In the genomic region with DNA sequence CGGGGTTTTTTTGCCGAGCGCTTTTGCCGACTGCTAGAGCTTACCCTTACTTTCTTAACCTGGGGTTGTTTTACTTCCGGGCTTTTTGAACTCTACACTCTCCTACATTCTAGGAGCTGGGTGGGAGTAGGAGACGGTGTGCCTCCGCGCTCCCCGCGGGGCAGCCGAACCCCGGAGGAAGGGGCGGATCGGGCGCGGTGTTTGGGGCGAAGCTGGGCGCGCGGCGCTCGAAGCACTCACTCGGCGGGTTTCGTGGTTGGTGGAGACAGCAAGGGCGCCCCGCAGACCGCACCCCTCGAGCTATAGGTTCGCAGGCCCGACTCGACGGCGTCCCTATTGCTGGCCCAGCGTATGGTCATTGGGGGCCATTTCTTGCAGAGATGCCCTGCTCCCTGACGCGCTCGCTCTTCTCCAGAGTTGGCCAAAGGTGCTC, we compare ENCODE assay signal across 8 cellular contexts.
DNase-seq lines count a peak whose midpoint lies in the region; ATAC-seq lines count a peak whose summit lies in the region.

No MANE protein-coding gene starts in this region.

- DNase-seq in AG08395 (ENCODE audit: low spot score) = peak; percentile 70
- peak; percentile 90 for DNase-seq in NCI-H510A treated with DMSO at 0.1 percent for 48 hours (lab: John Stamatoyannopoulos, UW)
- DNase-seq in activated CD4-positive, alpha-beta T cell treated with anti-CD3 and anti-CD28 coated beads, Interleukin-2, amount 50 U/mL, for 48 hours = peak; percentile 73 to 76
- DNase-seq in effector memory CD4-positive, alpha-beta T cell = peak in 2 of 3 donors; percentile 52 to 58
- DNase-seq in midbrain (lab: John Stamatoyannopoulos, UW) = peak; percentile 78
- DNase-seq in stimulated activated CD8-positive, alpha-beta memory T cell treated with anti-CD3 and anti-CD28 coated beads, Interleukin-7, amount 100 ng/mL, for 24 hours (ENCODE audit: low read depth) = peak; percentile 42

- peaks cover 13% of the 10 kb centered on the region for H3K36me3 ChIP-seq in effector memory CD4-positive, alpha-beta T cell (ENCODE audit: control insufficient read depth, insufficient read depth, low read length)

- peak; percentile 54 for ATAC-seq in GM18870 (IDR thresholded peaks at IDR 0.05; ENCODE audit: unreplicated experiment)
- ATAC-seq in HG03066 (IDR thresholded peaks at IDR 0.05; ENCODE audit: low read depth, unreplicated experiment) = peak; percentile 63

- H3K27ac ChIP-seq in effector memory CD4-positive, alpha-beta T cell (ENCODE audit: insufficient read depth, low read length, poor library complexity, severe bottlenecking) = peak overlapping the region; percentile 98

- peaks cover 4% of the 10 kb centered on the region for H3K9me3 ChIP-seq in effector memory CD4-positive, alpha-beta T cell (ENCODE audit: control insufficient read depth, low read length)

- H3K4me3 ChIP-seq in effector memory CD4-positive, alpha-beta T cell (ENCODE audit: insufficient read depth, low read depth, low read length, poor library complexity, severe bottlenecking) = peak overlapping the region; percentile 85

- no peaks in the 10 kb centered on the region for H3K27me3 ChIP-seq in effector memory CD4-positive, alpha-beta T cell (replicated peaks; ENCODE audit: control insufficient read depth, insufficient read depth, low read length, poor library complexity, severe bottlenecking)

- H3K4me1 ChIP-seq in effector memory CD4-positive, alpha-beta T cell (ENCODE audit: control insufficient read depth, insufficient read depth, low read length, poor library complexity, severe bottlenecking) = no peaks in the 10 kb centered on the region

Comparison
In these comparisons a context has a peak if more than half of its experiments do, and no peak if none do; other contexts are left out.
1. Peak in every context shown above with its lines: DNase-seq, ATAC-seq, H3K4me3 ChIP-seq and H3K27ac ChIP-seq.